In the genomic region with DNA sequence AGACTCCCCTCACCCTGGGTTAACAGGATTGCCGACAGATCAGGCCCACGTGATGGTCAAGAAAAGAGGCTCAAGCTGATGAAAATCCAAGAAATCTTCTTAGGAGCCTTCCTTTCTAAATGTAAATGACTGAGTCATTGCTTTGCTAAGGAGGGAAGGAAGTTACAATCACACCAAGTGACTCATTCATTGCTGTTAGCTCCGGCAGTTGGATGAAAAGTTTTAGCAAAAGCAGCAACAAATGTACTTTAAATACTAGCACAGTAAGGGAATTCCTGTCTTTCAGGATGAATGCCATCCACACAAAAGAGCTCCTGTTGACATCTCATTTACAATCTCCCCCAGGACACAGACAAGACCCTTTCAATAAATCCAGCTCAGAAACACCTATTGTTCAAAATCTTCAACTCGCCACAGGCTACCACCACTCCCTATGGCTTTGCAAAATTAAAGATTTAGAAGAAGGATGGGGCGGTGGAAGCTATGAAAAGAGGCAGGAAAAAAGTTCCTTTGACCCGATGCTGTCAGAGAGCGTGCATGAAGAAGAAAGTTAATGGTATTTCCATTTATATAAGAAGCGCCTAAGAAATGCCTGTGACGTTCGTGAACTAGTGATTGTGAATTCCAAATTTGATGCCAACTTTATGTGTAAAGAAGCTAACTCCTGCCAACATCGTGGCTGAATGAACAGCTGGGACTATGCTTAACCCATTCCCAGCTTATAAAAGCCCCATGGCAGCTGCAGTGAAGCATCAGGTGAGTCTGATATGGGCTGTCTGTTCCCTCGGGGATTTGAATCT, we compare ENCODE assay signal across 1 cellular context.
A peak's percentile ranks its signal among the peaks of the same experiment; 100 is the strongest.
TF ChIP-seq lines count a peak whose summit lies in the region.

No MANE protein-coding gene starts in this region.

TF ChIP-seq in K562, 482 proteins besides CTCF, POLR2A, EP300 and RAD21 (continued from another document and continues in another):
- TF ChIP-seq PHF8 (IDR thresholded peaks at IDR 0.05; ENCODE audit: borderline replicate concordance, low read length): peak; percentile 21; the same call in 1 of the 2 replicates
- no peak for TF ChIP-seq MEF2D (tag; conservative IDR thresholded peaks at IDR 0.05; ENCODE audit: low read depth)
- no peak for TF ChIP-seq MCM7 (IDR thresholded peaks at IDR 0.05)
- TF ChIP-seq ZNF764 (CRISPR knock-in tag; IDR thresholded peaks at IDR 0.05; ENCODE audit: low read depth): peak; percentile 48; the same call in 1 of the 2 replicates
- no peak for TF ChIP-seq VEZF1 (CRISPR knock-in tag; IDR thresholded peaks at IDR 0.05)
- TF ChIP-seq FOXK1 (CRISPR knock-in tag; IDR thresholded peaks at IDR 0.05; ENCODE audit: borderline replicate concordance): peak; percentile 94; the same call in 1 of the 2 replicates
- TF ChIP-seq FOS (IDR thresholded peaks at IDR 0.05; ENCODE audit: extremely low read depth, insufficient read length): peak; percentile 83
- TF ChIP-seq USF1 (CRISPR knock-in tag; IDR thresholded peaks at IDR 0.05): peak; percentile 97
- TF ChIP-seq ZNF584 (CRISPR knock-in tag; IDR thresholded peaks at IDR 0.05; ENCODE audit: low read depth): no peak
- TF ChIP-seq, protein P1, sequence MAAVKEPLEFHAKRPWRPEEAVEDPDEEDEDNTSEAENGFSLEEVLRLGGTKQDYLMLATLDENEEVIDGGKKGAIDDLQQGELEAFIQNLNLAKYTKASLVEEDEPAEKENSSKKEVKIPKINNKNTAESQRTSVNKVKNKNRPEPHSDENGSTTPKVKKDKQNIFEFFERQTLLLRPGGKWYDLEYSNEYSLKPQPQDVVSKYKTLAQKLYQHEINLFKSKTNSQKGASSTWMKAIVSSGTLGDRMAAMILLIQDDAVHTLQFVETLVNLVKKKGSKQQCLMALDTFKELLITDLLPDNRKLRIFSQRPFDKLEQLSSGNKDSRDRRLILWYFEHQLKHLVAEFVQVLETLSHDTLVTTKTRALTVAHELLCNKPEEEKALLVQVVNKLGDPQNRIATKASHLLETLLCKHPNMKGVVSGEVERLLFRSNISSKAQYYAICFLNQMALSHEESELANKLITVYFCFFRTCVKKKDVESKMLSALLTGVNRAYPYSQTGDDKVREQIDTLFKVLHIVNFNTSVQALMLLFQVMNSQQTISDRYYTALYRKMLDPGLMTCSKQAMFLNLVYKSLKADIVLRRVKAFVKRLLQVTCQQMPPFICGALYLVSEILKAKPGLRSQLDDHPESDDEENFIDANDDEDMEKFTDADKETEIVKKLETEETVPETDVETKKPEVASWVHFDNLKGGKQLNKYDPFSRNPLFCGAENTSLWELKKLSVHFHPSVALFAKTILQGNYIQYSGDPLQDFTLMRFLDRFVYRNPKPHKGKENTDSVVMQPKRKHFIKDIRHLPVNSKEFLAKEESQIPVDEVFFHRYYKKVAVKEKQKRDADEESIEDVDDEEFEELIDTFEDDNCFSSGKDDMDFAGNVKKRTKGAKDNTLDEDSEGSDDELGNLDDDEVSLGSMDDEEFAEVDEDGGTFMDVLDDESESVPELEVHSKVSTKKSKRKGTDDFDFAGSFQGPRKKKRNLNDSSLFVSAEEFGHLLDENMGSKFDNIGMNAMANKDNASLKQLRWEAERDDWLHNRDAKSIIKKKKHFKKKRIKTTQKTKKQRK (IDR thresholded peaks at IDR 0.05; ENCODE audit: borderline replicate concordance, low read depth, low read length): no peak
- peak; percentile 89 for TF ChIP-seq ZNF780A (CRISPR knock-in tag; IDR thresholded peaks at IDR 0.05)
- no peak for TF ChIP-seq NFRKB (IDR thresholded peaks at IDR 0.05; ENCODE audit: low read depth)
- TF ChIP-seq CHD1 (IDR thresholded peaks at IDR 0.05; ENCODE audit: low read length): peak; percentile 94
- TF ChIP-seq SMAD4 (CRISPR knock-in tag; conservative IDR thresholded peaks at IDR 0.05): 0 out of 2 replicates have a peak, but pooled peaks have one; percentile 87
- peak; percentile 98 for TF ChIP-seq JUN (IDR thresholded peaks at IDR 0.05; ENCODE audit: borderline replicate concordance, low read depth, low read length)
- TF ChIP-seq JUN (CRISPR knock-in tag; IDR thresholded peaks at IDR 0.05; ENCODE audit: borderline replicate concordance): peak; percentile 99
- TF ChIP-seq PTTG1 (tag; IDR thresholded peaks at IDR 0.05; ENCODE audit: low read depth): peak; percentile 68
- no peak for TF ChIP-seq HIVEP1 (CRISPR knock-in tag; IDR thresholded peaks at IDR 0.05)
- TF ChIP-seq THRAP3 (IDR thresholded peaks at IDR 0.05; ENCODE audit: borderline replicate concordance): no peak
- no peak for TF ChIP-seq NR3C1 (CRISPR knock-in tag; IDR thresholded peaks at IDR 0.05)
- TF ChIP-seq PRMT5 (CRISPR knock-in tag; IDR thresholded peaks at IDR 0.05): no peak
- TF ChIP-seq, protein P2, sequence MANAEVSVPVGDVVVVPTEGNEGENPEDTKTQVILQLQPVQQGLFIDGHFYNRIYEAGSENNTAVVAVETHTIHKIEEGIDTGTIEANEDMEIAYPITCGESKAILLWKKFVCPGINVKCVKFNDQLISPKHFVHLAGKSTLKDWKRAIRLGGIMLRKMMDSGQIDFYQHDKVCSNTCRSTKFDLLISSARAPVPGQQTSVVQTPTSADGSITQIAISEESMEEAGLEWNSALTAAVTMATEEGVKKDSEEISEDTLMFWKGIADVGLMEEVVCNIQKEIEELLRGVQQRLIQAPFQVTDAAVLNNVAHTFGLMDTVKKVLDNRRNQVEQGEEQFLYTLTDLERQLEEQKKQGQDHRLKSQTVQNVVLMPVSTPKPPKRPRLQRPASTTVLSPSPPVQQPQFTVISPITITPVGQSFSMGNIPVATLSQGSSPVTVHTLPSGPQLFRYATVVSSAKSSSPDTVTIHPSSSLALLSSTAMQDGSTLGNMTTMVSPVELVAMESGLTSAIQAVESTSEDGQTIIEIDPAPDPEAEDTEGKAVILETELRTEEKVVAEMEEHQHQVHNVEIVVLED (CRISPR knock-in tag; IDR thresholded peaks at IDR 0.05): no peak; the same call in 1 of the 2 replicates
- TF ChIP-seq ZNF253 (CRISPR knock-in tag; conservative IDR thresholded peaks at IDR 0.05): 0 out of 2 replicates have a peak, but pooled peaks have one; percentile 74
- TF ChIP-seq ZNF445 (CRISPR knock-in tag; IDR thresholded peaks at IDR 0.05; ENCODE audit: low read depth): no peak
- TF ChIP-seq NFE2L1 (tag; IDR thresholded peaks at IDR 0.05; ENCODE audit: borderline replicate concordance, low read depth): peak; percentile 75; the same call in 1 of the 2 replicates
- TF ChIP-seq CBFB (CRISPR knock-in tag; IDR thresholded peaks at IDR 0.05): no peak
- no peak for TF ChIP-seq NCOA4 (IDR thresholded peaks at IDR 0.05; ENCODE audit: partially characterized antibody)
- TF ChIP-seq CBX5 (IDR thresholded peaks at IDR 0.05; ENCODE audit: borderline replicate concordance, low read depth): no peak
- peak; percentile 91; the same call in 1 of the 2 replicates for TF ChIP-seq ZBTB26 (CRISPR knock-in tag; IDR thresholded peaks at IDR 0.05)
- TF ChIP-seq PHB (CRISPR knock-in tag; IDR thresholded peaks at IDR 0.05): peak; percentile 97
- TF ChIP-seq NCOA6 (IDR thresholded peaks at IDR 0.05): no peak
- peak; percentile 67; the same call in 1 of the 2 replicates for TF ChIP-seq PML (IDR thresholded peaks at IDR 0.05; ENCODE audit: low read length)
- TF ChIP-seq KLF6 (CRISPR knock-in tag; IDR thresholded peaks at IDR 0.05; ENCODE audit: borderline replicate concordance): peak; percentile 50; the same call in 1 of the 2 replicates
- TF ChIP-seq RNF219 (CRISPR knock-in tag; IDR thresholded peaks at IDR 0.05): peak; percentile 83
